9 cellular contexts compared by ENCODE assay signal in the genomic region with DNA sequence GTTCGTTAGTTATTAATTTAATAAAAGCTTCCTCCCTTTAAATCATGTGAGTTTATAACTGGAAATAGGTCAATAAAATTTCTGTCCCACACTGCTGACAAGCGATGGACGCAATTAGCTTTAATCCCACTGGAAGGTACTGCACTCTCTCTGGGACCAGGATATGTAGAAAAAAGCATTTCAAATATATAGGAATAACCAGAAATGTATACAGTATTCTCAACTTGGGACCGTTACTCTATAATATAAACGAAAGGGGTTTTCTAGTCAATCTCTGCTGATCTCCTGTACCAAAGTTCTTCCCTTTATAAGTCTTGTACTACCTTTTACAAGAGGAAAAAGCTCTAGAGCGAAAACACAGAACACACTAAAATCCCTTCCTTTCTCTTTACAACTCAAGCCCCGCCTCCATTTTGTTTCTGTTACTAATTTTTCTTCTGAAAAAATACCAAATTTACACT. TPM values are rescaled to one million over a fixed set of nuclear protein-coding genes. Genes with fewer than 3 reads are reported as not detected.
A peak's percentile ranks its signal among the peaks of the same experiment; 100 is the strongest.
DNase-seq lines count a peak whose midpoint lies in the region; ATAC-seq and TF ChIP-seq lines count a peak whose summit lies in the region.
"Had no signal": no experiment of that assay in that cellular context is flagged by ENCODE, and none has a peak within 500 bp of the region (broad histone marks: within the 10 kb centered on the region; RNA-seq: fewer than 3 reads in every experiment).

No MANE protein-coding gene starts in this region.

- H3K27me3 Mint-ChIP-seq in neural progenitor cell (ENCODE audit: insufficient read depth, low read depth) = no peaks in the 10 kb centered on the region
- H3K27me3 Mint-ChIP-seq: activated B cell treated with CpG ODN at 0.5 μM for 24 hours had no signal

- H3K9me3 ChIP-seq in duodenal mucosa (ENCODE audit: control insufficient read depth in 1 of 2, low read length in 2 of 2) = no peaks in the 10 kb centered on the region
- H3K9me3 ChIP-seq in neural progenitor cell (ENCODE audit: low read depth) = no peaks in the 10 kb centered on the region

- H2AFZ ChIP-seq in neural progenitor cell (replicated peaks) = peak overlapping the region; percentile 10

- H3K9ac ChIP-seq in duodenal mucosa (ENCODE audit: low read depth in 1 of 2, low read length in 2 of 2) (peak overlapping the region; percentile 99 to 100), neural progenitor cell (peak overlapping the region; percentile 73)

- peak overlapping the region; percentile 94 for H3K4me2 ChIP-seq in neural progenitor cell

- H3K36me3 Mint-ChIP-seq in neural progenitor cell = peaks cover 2% of the 10 kb centered on the region

- peak overlapping the region; percentile 85 to 90 for H3K4me3 ChIP-seq in duodenal mucosa (ENCODE audit: low read depth in 1 of 2, low read length in 2 of 2)
- peak overlapping the region; percentile 72 for H3K4me3 ChIP-seq in neural progenitor cell

- peaks cover 86% of the 10 kb centered on the region for H3K79me2 ChIP-seq in neural progenitor cell (ENCODE audit: low read depth)

- DNase-seq in GM10266 (ENCODE audit: extremely low spot score) (peak; percentile 12), NCI-H526 treated with DMSO at 0.1 percent for 48 hours (lab: John Stamatoyannopoulos, UW) (peak; percentile 65), neural progenitor cell (ENCODE audit: low spot score) (no peak), NCI-H226 (no peak), T-helper 9 cell (no peak)
- no peak for DNase-seq in activated CD4-positive, alpha-beta T cell treated with anti-CD3 and anti-CD28 coated beads, Interleukin-2, amount 50 U/mL, for 1 hour
- DNase-seq: activated B cell treated with CpG ODN at 0.5 μM for 24 hours had no signal

- H3K27ac ChIP-seq in duodenal mucosa (ENCODE audit: low read depth, low read length) (peak overlapping the region; percentile 99), neural progenitor cell (peak overlapping the region; percentile 99)

- no peak for ATAC-seq in GM21447 (IDR thresholded peaks at IDR 0.05; ENCODE audit: unreplicated experiment)

- no peaks in the 10 kb centered on the region for H3K9me3 Mint-ChIP-seq in neural progenitor cell
- H3K9me3 Mint-ChIP-seq: activated B cell treated with CpG ODN at 0.5 μM for 24 hours had no signal

- H3K36me3 ChIP-seq in duodenal mucosa (ENCODE audit: control insufficient read depth in 1 of 2, insufficient read depth in 2 of 2, low read length in 2 of 2) (no peaks in the 10 kb centered on the region), neural progenitor cell (no peaks in the 10 kb centered on the region)

- H3K27me3 ChIP-seq in duodenal mucosa (ENCODE audit: control insufficient read depth in 1 of 2, insufficient read depth in 2 of 2, low read length in 2 of 2) (no peaks in the 10 kb centered on the region), neural progenitor cell (no peaks in the 10 kb centered on the region)

- peak overlapping the region; percentile 95 for H3K27ac Mint-ChIP-seq in neural progenitor cell
- H3K27ac Mint-ChIP-seq: activated B cell treated with CpG ODN at 0.5 μM for 24 hours had no signal

- H3K4me3 Mint-ChIP-seq in neural progenitor cell = no peak overlapping the region
- H3K4me3 Mint-ChIP-seq: activated B cell treated with CpG ODN at 0.5 μM for 24 hours had no signal

- H3K4me1 ChIP-seq in duodenal mucosa (ENCODE audit: control insufficient read depth in 1 of 2, insufficient read depth in 2 of 2, low read length in 2 of 2) (peaks cover 27% of the 10 kb centered on the region in 2 donors), neural progenitor cell (peaks cover 29% of the 10 kb centered on the region)

- H3F3A ChIP-seq in neural progenitor cell (ENCODE audit: low read depth) = peaks cover 14% of the 10 kb centered on the region

- TF ChIP-seq CTCF in GM10266 (IDR thresholded peaks at IDR 0.05; ENCODE audit: control insufficient read depth, insufficient read depth, low read depth, missing control alignments) = no peak
- TF ChIP-seq CTCF in neural progenitor cell (IDR thresholded peaks at IDR 0.05) = no peak

- H4K20me1 ChIP-seq in neural progenitor cell (ENCODE audit: low read depth) = peaks cover 25% of the 10 kb centered on the region

- peaks cover 22% of the 10 kb centered on the region for H3K4me1 Mint-ChIP-seq in neural progenitor cell

RNA-seq across cellular contexts. Expression of gene USPL1, which starts 1.8 kb away (rescaled TPM):
- total RNA-seq in neural progenitor cell (ENCODE audit: low replicate concordance) = 36.2 and 42.5 TPM in 2 replicates

Comparison
In these comparisons a context has a peak if more than half of its experiments do, and no peak if none do; other contexts are left out.
1. DNase-seq: peak in GM10266 (single experiment) and NCI-H526 treated with DMSO at 0.1 percent for 48 hours (single experiment); none in neural progenitor cell (single experiment), activated CD4-positive, alpha-beta T cell treated with anti-CD3 and anti-CD28 coated beads, Interleukin-2, amount 50 U/mL, for 1 hour (single experiment), NCI-H226 (single experiment) and T-helper 9 cell (single experiment).